In genomic region chr4:141656031-141656430, GRCh38 we compare ENCODE assay signal across 7 cellular contexts. TPM values are rescaled to one million over a fixed set of nuclear protein-coding genes. Genes with fewer than 3 reads are reported as not detected.
"Had no signal": no experiment of that assay in that cellular context is flagged by ENCODE, and none has a peak within 500 bp of the region (broad histone marks: within the 10 kb centered on the region; RNA-seq: fewer than 3 reads in every experiment).

No MANE protein-coding gene starts in this region.

- ATAC-seq: GM12878 had no signal

- H3K4me3 ChIP-seq: GM12878 had no signal

- DNase-seq: GDM1, GF-D8 had no signal

- FAIRE-seq: GM12878, GM12891, GM12892, GM18507 had no signal

RNA-seq across cellular contexts. Expression of gene IL15, which starts 19.6 kb away (rescaled TPM):
- total RNA-seq: G401 had no signal
